Comparison of ENCODE assay signal across 8 cellular contexts in the genomic region with DNA sequence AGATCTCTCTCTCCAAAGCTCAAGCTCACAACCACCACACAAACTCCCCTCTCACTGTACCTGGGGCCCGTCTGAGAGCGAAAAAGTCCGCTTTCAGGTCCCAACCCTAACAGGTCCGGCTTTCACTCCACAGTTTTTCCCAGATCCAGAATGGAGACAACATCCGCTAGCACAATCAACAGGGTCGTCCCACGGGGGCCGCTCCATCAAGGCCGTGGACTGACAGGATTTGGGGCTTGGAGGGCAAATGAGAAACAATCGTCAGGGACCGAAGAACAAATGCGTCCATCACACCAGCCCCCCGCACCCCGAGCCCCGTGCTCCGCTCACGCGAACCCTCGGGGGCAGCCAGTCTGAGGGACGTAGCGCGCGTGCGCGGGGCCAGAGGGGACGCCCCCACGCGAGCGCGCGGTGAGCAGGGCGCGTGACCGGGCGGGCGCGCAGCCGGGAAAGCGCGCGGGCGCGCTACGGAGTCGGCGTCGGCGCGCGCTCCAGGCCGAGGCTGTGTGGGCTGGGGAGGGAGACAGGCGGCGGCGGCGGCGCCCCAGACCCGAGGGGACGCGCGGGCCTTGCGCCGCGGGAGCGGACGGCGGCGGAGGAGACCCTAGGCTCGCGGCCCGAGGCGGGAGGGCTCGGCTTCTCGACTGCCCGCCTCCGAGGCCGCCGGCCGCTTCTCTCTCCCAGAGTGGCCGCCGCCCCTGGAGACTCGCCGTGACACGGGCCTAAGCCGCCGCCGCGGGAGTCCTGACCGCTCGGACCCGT. TPM values are rescaled to one million over a fixed set of nuclear protein-coding genes. Genes with fewer than 3 reads are reported as not detected.
DNase-seq lines count a peak whose midpoint lies in the region; ATAC-seq, FAIRE-seq and TF ChIP-seq lines count a peak whose summit lies in the region.

A gene (plus strand): TSS at position 470 of the 762 bp plus-strand sequence. CDS start 606 bp downstream, outside the sequence.

- peak; percentile 81 for ATAC-seq in A549
- peak; percentile 62 for ATAC-seq in GM18519 (IDR thresholded peaks at IDR 0.05; ENCODE audit: low FRiP score, unreplicated experiment)
- ATAC-seq in HG03045 (IDR thresholded peaks at IDR 0.05; ENCODE audit: unreplicated experiment), result peak; percentile 81

- no peak for TF ChIP-seq EP300 in A549 (IDR thresholded peaks at IDR 0.05)

- DNase-seq in A549 (ENCODE audit: low read depth in 1 of 2, low spot score in 1 of 2) (peak; percentile 75 to 82), NCI-H2227 treated with DMSO at 0.1 percent for 48 hours (lab: John Stamatoyannopoulos, UW) (peak; percentile 66), islet precursor cell (peak; percentile 80)
- DNase-seq in activated CD4-positive, CD25-positive, alpha-beta regulatory T cell treated with anti-CD3 and anti-CD28 coated beads, Interleukin-2, amount 50 U/mL, for 16 hours (ENCODE audit: low read depth, low spot score), result peak; percentile 69
- DNase-seq in central memory CD4-positive, alpha-beta T cell, result peak; percentile 83
- peak; percentile 80 for DNase-seq in stimulated activated CD4-positive, alpha-beta T cell treated with anti-CD3 and anti-CD28 coated beads, Interleukin-12 subunit alpha, Interleukin-12 subunit beta, amount 100 ng/mL, for 4 hours

- peak within 1 kb of the TSS; percentile 95 for H3K4me3 ChIP-seq in A549

- H3K27ac ChIP-seq in A549, result peak within 1 kb of the TSS; percentile 97 to 98

- TF ChIP-seq CTCF in A549 (IDR thresholded peaks at IDR 0.05), result no peak

- peaks cover 22% of the 10 kb centered on the region for H3K4me1 ChIP-seq in A549

- no peak for FAIRE-seq in A549 (lab: Jason Lieb, UNC)

- H3K9me3 ChIP-seq in A549, result no peaks in the 10 kb centered on the region

- peak within 1 kb of the TSS; percentile 71 for H3K4me2 ChIP-seq in A549

- POLR2A ChIA-PET in A549 (lab: Yijun Ruan, JAX), result interaction anchor here (0.9 to 1.6 kb wide), 2 partner anchors 59 to 155 kb away, joined by 5 to 8 read pairs; a partner anchor contains a TSS

- TF ChIP-seq POLR2A in A549 (IDR thresholded peaks at IDR 0.05; ENCODE audit: low read length), result peak; percentile 74

- CTCF ChIA-PET in A549 (lab: Yijun Ruan, JAX), result interaction anchor here (1.0 kb wide), 1 partner anchor 77 kb away, joined by 5 read pairs; no protein-coding TSS in a partner anchor

- TF ChIP-seq RAD21 in A549 (conservative IDR thresholded peaks at IDR 0.05 in 1 of 2, IDR thresholded peaks at IDR 0.05 in 1 of 2), result no peak

- WGBS in A549 (ENCODE audit: missing lambda C conversion rate), result 3% methylated on average over 10 of the region's 90 CpGs

TF ChIP-seq in A549, 52 proteins besides CTCF, POLR2A, EP300 and RAD21 (continues in another document):
- TF ChIP-seq POLR2AphosphoS2 (conservative IDR thresholded peaks at IDR 0.05; ENCODE audit: low read length) (no peak), RFX5 (IDR thresholded peaks at IDR 0.05) (no peak), HOXA7 (CRISPR knock-in tag; IDR thresholded peaks at IDR 0.05) (no peak), ZFP36 (IDR thresholded peaks at IDR 0.05; ENCODE audit: borderline replicate concordance, partially characterized antibody) (no peak), ZC3H11A (IDR thresholded peaks at IDR 0.05) (no peak), RNF2 (IDR thresholded peaks at IDR 0.05; ENCODE audit: borderline replicate concordance, low read depth) (no peak), JUN (IDR thresholded peaks at IDR 0.05) (peak; percentile 53 to 63; a peak in 4 of 5 replicates), RARB (CRISPR knock-in tag; IDR thresholded peaks at IDR 0.05) (no peak), CBX8 (IDR thresholded peaks at IDR 0.05) (no peak), TFCP2L1 (CRISPR knock-in tag; IDR thresholded peaks at IDR 0.05) (no peak), JUNB (IDR thresholded peaks at IDR 0.05) (no peak), SREBF2 (IDR thresholded peaks at IDR 0.05) (no peak), HOXB5 (CRISPR knock-in tag; IDR thresholded peaks at IDR 0.05) (peak; percentile 87; the same call in 1 of the 2 replicates), FOXS1 (CRISPR knock-in tag; IDR thresholded peaks at IDR 0.05) (0 out of 2 replicates have a peak, but pooled peaks have one; percentile 41), MAZ (IDR thresholded peaks at IDR 0.05; ENCODE audit: borderline replicate concordance, low read depth, low read length) (no peak), PHF8 (IDR thresholded peaks at IDR 0.05; ENCODE audit: borderline replicate concordance, low read depth) (peak; percentile 50; the same call in 1 of the 2 replicates), KDM5A (IDR thresholded peaks at IDR 0.05) (no peak), CHD4 (IDR thresholded peaks at IDR 0.05; ENCODE audit: borderline replicate concordance) (no peak), CHD2 (IDR thresholded peaks at IDR 0.05; ENCODE audit: low read length, partially characterized antibody) (no peak), CEBPB (IDR thresholded peaks at IDR 0.05) (no peak), HDAC2 (IDR thresholded peaks at IDR 0.05) (no peak), ZSCAN20 (CRISPR knock-in tag; IDR thresholded peaks at IDR 0.05) (no peak), MAFK (IDR thresholded peaks at IDR 0.05; ENCODE audit: partially characterized antibody) (no peak), HOXB13 (CRISPR knock-in tag; IDR thresholded peaks at IDR 0.05; ENCODE audit: low read depth) (peak; percentile 70; the same call in 1 of the 2 replicates), FOSL2 (IDR thresholded peaks at IDR 0.05) (no peak), FOSL2 (CRISPR knock-in tag; IDR thresholded peaks at IDR 0.05) (no peak)
- TF ChIP-seq, protein P1, sequence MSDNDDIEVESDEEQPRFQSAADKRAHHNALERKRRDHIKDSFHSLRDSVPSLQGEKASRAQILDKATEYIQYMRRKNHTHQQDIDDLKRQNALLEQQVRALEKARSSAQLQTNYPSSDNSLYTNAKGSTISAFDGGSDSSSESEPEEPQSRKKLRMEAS (IDR thresholded peaks at IDR 0.05), result peak; percentile 57
- TF ChIP-seq, protein P2, sequence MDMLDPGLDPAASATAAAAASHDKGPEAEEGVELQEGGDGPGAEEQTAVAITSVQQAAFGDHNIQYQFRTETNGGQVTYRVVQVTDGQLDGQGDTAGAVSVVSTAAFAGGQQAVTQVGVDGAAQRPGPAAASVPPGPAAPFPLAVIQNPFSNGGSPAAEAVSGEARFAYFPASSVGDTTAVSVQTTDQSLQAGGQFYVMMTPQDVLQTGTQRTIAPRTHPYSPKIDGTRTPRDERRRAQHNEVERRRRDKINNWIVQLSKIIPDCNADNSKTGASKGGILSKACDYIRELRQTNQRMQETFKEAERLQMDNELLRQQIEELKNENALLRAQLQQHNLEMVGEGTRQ (IDR thresholded peaks at IDR 0.05), result no peak
- TF ChIP-seq, protein P3, sequence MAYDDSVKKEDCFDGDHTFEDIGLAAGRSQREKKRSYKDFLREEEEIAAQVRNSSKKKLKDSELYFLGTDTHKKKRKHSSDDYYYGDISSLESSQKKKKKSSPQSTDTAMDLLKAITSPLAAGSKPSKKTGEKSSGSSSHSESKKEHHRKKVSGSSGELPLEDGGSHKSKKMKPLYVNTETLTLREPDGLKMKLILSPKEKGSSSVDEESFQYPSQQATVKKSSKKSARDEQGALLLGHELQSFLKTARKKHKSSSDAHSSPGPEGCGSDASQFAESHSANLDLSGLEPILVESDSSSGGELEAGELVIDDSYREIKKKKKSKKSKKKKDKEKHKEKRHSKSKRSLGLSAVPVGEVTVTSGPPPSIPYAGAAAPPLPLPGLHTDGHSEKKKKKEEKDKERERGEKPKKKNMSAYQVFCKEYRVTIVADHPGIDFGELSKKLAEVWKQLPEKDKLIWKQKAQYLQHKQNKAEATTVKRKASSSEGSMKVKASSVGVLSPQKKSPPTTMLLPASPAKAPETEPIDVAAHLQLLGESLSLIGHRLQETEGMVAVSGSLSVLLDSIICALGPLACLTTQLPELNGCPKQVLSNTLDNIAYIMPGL (CRISPR knock-in tag; IDR thresholded peaks at IDR 0.05; ENCODE audit: borderline replicate concordance), result no peak
- TF ChIP-seq, protein P4, sequence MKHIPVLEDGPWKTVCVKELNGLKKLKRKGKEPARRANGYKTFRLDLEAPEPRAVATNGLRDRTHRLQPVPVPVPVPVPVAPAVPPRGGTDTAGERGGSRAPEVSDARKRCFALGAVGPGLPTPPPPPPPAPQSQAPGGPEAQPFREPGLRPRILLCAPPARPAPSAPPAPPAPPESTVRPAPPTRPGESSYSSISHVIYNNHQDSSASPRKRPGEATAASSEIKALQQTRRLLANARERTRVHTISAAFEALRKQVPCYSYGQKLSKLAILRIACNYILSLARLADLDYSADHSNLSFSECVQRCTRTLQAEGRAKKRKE (CRISPR knock-in tag; IDR thresholded peaks at IDR 0.05; ENCODE audit: low read depth), result no peak
- TF ChIP-seq, protein P5, sequence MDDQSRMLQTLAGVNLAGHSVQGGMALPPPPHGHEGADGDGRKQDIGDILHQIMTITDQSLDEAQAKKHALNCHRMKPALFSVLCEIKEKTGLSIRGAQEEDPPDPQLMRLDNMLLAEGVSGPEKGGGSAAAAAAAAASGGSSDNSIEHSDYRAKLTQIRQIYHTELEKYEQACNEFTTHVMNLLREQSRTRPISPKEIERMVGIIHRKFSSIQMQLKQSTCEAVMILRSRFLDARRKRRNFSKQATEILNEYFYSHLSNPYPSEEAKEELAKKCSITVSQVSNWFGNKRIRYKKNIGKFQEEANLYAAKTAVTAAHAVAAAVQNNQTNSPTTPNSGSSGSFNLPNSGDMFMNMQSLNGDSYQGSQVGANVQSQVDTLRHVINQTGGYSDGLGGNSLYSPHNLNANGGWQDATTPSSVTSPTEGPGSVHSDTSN (IDR thresholded peaks at IDR 0.05), result no peak
- TF ChIP-seq, protein P6, sequence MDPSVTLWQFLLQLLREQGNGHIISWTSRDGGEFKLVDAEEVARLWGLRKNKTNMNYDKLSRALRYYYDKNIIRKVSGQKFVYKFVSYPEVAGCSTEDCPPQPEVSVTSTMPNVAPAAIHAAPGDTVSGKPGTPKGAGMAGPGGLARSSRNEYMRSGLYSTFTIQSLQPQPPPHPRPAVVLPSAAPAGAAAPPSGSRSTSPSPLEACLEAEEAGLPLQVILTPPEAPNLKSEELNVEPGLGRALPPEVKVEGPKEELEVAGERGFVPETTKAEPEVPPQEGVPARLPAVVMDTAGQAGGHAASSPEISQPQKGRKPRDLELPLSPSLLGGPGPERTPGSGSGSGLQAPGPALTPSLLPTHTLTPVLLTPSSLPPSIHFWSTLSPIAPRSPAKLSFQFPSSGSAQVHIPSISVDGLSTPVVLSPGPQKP (IDR thresholded peaks at IDR 0.05; ENCODE audit: low read depth, low read length), result no peak

RNA-seq across cellular contexts. Expression of the gene that starts here (rescaled TPM):
- polyA plus RNA-seq in A549 (2011; rRNA removed) (26.7 and 29.2 TPM in 2 replicates), A549 (2017; fragmentation: RNase III; extraction: RNeasy Plus Mini Kit Qiagen cat#74134 plus additional on column Dnase treatment) (20.5 to 23.3 TPM (median 23.2 TPM) in 3 replicates)
- 3.6 and 3.8 TPM in 2 replicates for polyA plus RNA-seq in A549 (2012; cell fraction: cytosol; rRNA removed)
- polyA plus RNA-seq in A549 (2012; cell fraction: nucleus; rRNA removed), result 2.3 and 3.4 TPM in 2 replicates
- 9.6 and 11.4 TPM in 2 replicates for polyA minus RNA-seq in A549 (2011; rRNA and poly(A)+ RNA removed)

Comparison
In these comparisons a context has a peak if more than half of its experiments do, and no peak if none do; other contexts are left out.
1. Peak in every context shown above with its lines: DNase-seq, ATAC-seq, H3K4me3 ChIP-seq and H3K27ac ChIP-seq.